20 cellular contexts compared by ENCODE assay signal in the genomic region with DNA sequence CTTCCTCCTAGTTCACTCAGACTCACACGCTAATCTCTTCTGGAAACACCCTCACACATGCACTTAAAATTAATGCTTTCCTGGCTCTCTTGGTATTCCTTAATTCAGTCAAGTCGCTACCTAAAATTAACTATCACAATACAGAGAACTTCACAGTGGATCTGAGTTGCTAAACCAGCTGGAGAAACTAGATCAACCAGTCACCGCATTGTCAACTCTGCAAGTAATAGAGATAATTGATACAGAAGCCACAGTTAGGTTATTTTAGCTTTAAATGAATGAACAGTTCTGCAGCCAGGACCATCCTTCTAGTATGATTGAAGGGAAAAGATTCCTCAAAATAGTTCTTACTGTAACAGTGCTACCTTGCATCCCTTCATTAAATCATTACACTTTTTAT. TPM values are rescaled to one million over a fixed set of nuclear protein-coding genes. Genes with fewer than 3 reads are reported as not detected.
DNase-seq lines count a peak whose midpoint lies in the region; ATAC-seq and TF ChIP-seq lines count a peak whose summit lies in the region.
"Had no signal": no experiment of that assay in that cellular context is flagged by ENCODE, and none has a peak within 500 bp of the region (broad histone marks: within the 10 kb centered on the region; RNA-seq: fewer than 3 reads in every experiment).

No MANE protein-coding gene starts in this region.

- no peak overlapping the region for H3K4me3 Mint-ChIP-seq in memory B cell
- H3K4me3 Mint-ChIP-seq: CD4-positive, alpha-beta memory T cell had no signal

- intact Hi-C loops in OCI-LY7 (cut with micrococcal nuclease; ENCODE audit: unreplicated experiment): no loop called here

- POLR2A ChIA-PET in OCI-LY7 (lab: Charles Lee) (interaction anchor here (0.7 to 1.9 kb wide), 8 partner anchors 14 to 91 kb away, joined by 3 to 6 read pairs (median 3); no protein-coding TSS in a partner anchor), GM10248 (lab: Yijun Ruan, JAX) (no interaction called here)

- no peak overlapping the region for H3K4me2 ChIP-seq in OCI-LY7 (ENCODE audit: low read length)

- H3K27me3 Mint-ChIP-seq in memory B cell: no peaks in the 10 kb centered on the region

- H3K27ac ChIP-seq in SK-N-MC (peak overlapping the region; percentile 99), OCI-LY7 (ENCODE audit: low read depth, low read length, poor library complexity, severe bottlenecking) (no peak overlapping the region)
- H3K27ac ChIP-seq: 22Rv1, GM23248 had no signal

- no peak for ATAC-seq in memory B cell (ENCODE audit: low read depth)
- ATAC-seq: GM12878 had no signal

- peaks cover 5% of the 10 kb centered on the region for H3K9me3 Mint-ChIP-seq in memory B cell

- H4K20me1 ChIP-seq in OCI-LY7 (ENCODE audit: insufficient read depth, low read length): no peaks in the 10 kb centered on the region

- DNase-seq in NCI-H748 (lab: John Stamatoyannopoulos, UW; ENCODE audit: unreplicated experiment): peak; percentile 2
- DNase-seq in NCI-H748 treated with DMSO at 0.1 percent for 48 hours (lab: John Stamatoyannopoulos, UW): no peak
- peak; percentile 77 for DNase-seq in SK-N-MC (ENCODE audit: low read depth, low spot score)
- DNase-seq in memory B cell (ENCODE audit: low spot score in 2 of 2): no peak
- DNase-seq in NCI-H526 treated with DMSO at 0.1 percent for 48 hours (lab: John Stamatoyannopoulos, UW): no peak
- DNase-seq in OCI-LY7 (ENCODE audit: low spot score): no peak
- DNase-seq in GM10248 (ENCODE audit: extremely low spot score): no peak
- DNase-seq: ACHN; AML-193; C1 segment of cervical spinal cord; Calu3; CD4-positive, alpha-beta memory T cell; COR-L47; DMS153; DND-41; GM23248; H7; HCEC 1CT had no signal

- peaks cover 34% of the 10 kb centered on the region for H3K4me1 Mint-ChIP-seq in memory B cell

- H3K36me3 ChIP-seq in SK-N-MC (ENCODE audit: insufficient read depth, low read length) (no peaks in the 10 kb centered on the region), OCI-LY7 (ENCODE audit: insufficient read depth, low read length) (no peaks in the 10 kb centered on the region)

- no peak overlapping the region for H2AFZ ChIP-seq in OCI-LY7 (ENCODE audit: low read length)
- H2AFZ ChIP-seq: GM23248 had no signal

- H3K4me3 ChIP-seq in SK-N-MC (peak overlapping the region; percentile 72), OCI-LY7 (ENCODE audit: low read depth, low read length, poor library complexity, severe bottlenecking) (no peak overlapping the region)
- H3K4me3 ChIP-seq: GM12878, GM23248 had no signal

- H3K9ac ChIP-seq in SK-N-MC (ENCODE audit: insufficient read length): peak overlapping the region; percentile 65
- H3K9ac ChIP-seq: GM23248 had no signal

- no peaks in the 10 kb centered on the region for H3K79me2 ChIP-seq in OCI-LY7 (ENCODE audit: insufficient read depth, low read depth, low read length)

- TF ChIP-seq CTCF in OCI-LY7 (conservative IDR thresholded peaks at IDR 0.05; ENCODE audit: low read length) (no peak), GM10248 (IDR thresholded peaks at IDR 0.05; ENCODE audit: control extremely low read depth, extremely low read depth, low read depth, missing control alignments) (no peak)

- CTCF ChIA-PET in OCI-LY7 (lab: Charles Lee; ENCODE audit: unreplicated experiment) (no interaction called here), GM10248 (lab: Yijun Ruan, JAX) (interaction anchor here (1.5 kb wide), 1 partner anchor 9 kb away, joined by 4 read pairs; no protein-coding TSS in a partner anchor)

- H3K9me3 ChIP-seq in SK-N-MC (ENCODE audit: low read depth, low read length) (peaks cover 3% of the 10 kb centered on the region; the same call in 1 of the 2 replicates), OCI-LY7 (ENCODE audit: low read length) (no peaks in the 10 kb centered on the region)

- BruUV-seq in OCI-LY7 (replicated peaks; lab: Mats Ljungman, UMichigan): no TSS peak

- H3K36me3 Mint-ChIP-seq in memory B cell: peaks cover 4% of the 10 kb centered on the region
- H3K36me3 Mint-ChIP-seq: CD4-positive, alpha-beta memory T cell had no signal

- peak overlapping the region; percentile 29 for H3K27ac Mint-ChIP-seq in memory B cell
- H3K27ac Mint-ChIP-seq: CD4-positive, alpha-beta memory T cell had no signal

- no peaks in the 10 kb centered on the region for H3K9me2 ChIP-seq in OCI-LY7 (ENCODE audit: insufficient read depth, low read length)

- peaks cover 14% of the 10 kb centered on the region for H3K4me1 ChIP-seq in OCI-LY7 (ENCODE audit: insufficient read depth, low read length, poor library complexity, severe bottlenecking)

RNA-seq across cellular contexts. Expression of a gene that starts 6.0 kb away (rescaled TPM):
- total RNA-seq in OCI-LY7 (2014; rRNA removed; shearing (Covaris generic)): 1.0 and 1.6 TPM in 2 replicates
- 10.4 and 13.0 TPM in 2 replicates for total RNA-seq in OCI-LY7 (2022)

Comparison
In these comparisons a context has a peak if more than half of its experiments do, and no peak if none do; other contexts are left out.
1. DNase-seq: peak in NCI-H748 (single experiment) and SK-N-MC (single experiment); none in NCI-H748 treated with DMSO at 0.1 percent for 48 hours (single experiment), memory B cell (0 of 2), NCI-H526 treated with DMSO at 0.1 percent for 48 hours (single experiment), OCI-LY7 (single experiment) and GM10248 (single experiment).